In the genomic region with DNA sequence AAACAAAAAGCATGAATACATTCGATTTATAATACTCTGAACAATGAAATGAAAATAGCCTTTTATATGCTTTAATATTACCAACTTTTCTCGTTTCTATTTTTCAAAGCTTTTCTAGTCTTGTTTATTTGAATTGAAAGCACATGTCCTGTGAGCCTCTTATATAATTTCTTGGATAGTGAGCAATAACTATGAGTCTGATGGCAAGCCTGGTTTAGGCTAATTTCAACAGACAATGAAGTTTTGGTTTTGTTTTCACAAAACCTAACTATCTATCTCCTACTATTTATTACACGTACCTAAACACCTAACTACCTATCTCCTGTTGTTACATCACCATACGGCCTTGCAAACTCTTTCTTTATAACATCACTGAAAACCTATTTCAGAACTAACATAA, we compare ENCODE assay signal across 10 cellular contexts. TPM values are rescaled to one million over a fixed set of nuclear protein-coding genes. Genes with fewer than 3 reads are reported as not detected.
"Had no signal": no experiment of that assay in that cellular context is flagged by ENCODE, and none has a peak within 500 bp of the region (broad histone marks: within the 10 kb centered on the region; RNA-seq: fewer than 3 reads in every experiment).

No MANE protein-coding gene starts in this region.

- H3K9me3 Mint-ChIP-seq: HFFc6 had no signal

- ATAC-seq: HCT116 had no signal

- H3K9ac ChIP-seq: GM23248 had no signal

- H3K4me1 ChIP-seq: HAP-1 had no signal

- H3K4me3 Mint-ChIP-seq: HFFc6 had no signal

- DNase-seq: GM23248, GOT3, H7, HFFc6, IMR-90 had no signal

- H3K27ac ChIP-seq: GM23248, HL-60 had no signal

- H3K27ac Mint-ChIP-seq: HFFc6 had no signal

- H2AFZ ChIP-seq: GM23248 had no signal

- H3K36me3 ChIP-seq: HAP-1 had no signal

- H3K9me3 ChIP-seq: HAP-1 had no signal

- H3K4me3 ChIP-seq: GM23248, HAP-1 had no signal

RNA-seq across cellular contexts. Expression of a gene that starts 30.7 kb away (rescaled TPM):
- total RNA-seq: GM23248, H4, H7, HFFc6, HT1080, IMR-90 had no signal
- polyA plus RNA-seq: IMR-90 had no signal
